11 cellular contexts compared by ENCODE assay signal in genomic region chr1:29688477-29689365, GRCh38.
DNase-seq lines count a peak whose midpoint lies in the region; ATAC-seq, FAIRE-seq and TF ChIP-seq lines count a peak whose summit lies in the region.
"Had no signal": no experiment of that assay in that cellular context is flagged by ENCODE, and none has a peak within 500 bp of the region (broad histone marks: within the 10 kb centered on the region; RNA-seq: fewer than 3 reads in every experiment).

No MANE protein-coding gene starts in this region.

- H3K27ac Mint-ChIP-seq in brain (peak overlapping the region in 3 of 5 experiments; percentile 34 to 61 (median 44)), neural crest cell (ENCODE audit: unreplicated experiment) (peak overlapping the region; percentile 36)
- H3K27ac Mint-ChIP-seq: T-helper 17 cell had no signal

- H3K4me3 Mint-ChIP-seq in brain (no peak overlapping the region), neural crest cell (no peak overlapping the region)
- H3K4me3 Mint-ChIP-seq: central memory CD8-positive, alpha-beta T cell; T-helper 17 cell had no signal

- TF ChIP-seq CTCF in brain (conservative IDR thresholded peaks at IDR 0.05) (no peak), neural crest cell (conservative IDR thresholded peaks at IDR 0.05) (no peak), D721Med (IDR thresholded peaks at IDR 0.05; ENCODE audit: insufficient read depth, missing control alignments) (no peak)

- H3K9me3 Mint-ChIP-seq in brain (peaks cover 2 to 10% (median 5%) of the 10 kb centered on the region in 5 experiments), neural crest cell (peaks cover 4% of the 10 kb centered on the region)
- H3K9me3 Mint-ChIP-seq: central memory CD8-positive, alpha-beta T cell had no signal

- DNase-seq in ELR (ENCODE audit: low read depth) (peak; percentile 93), HT1080 (ENCODE audit: low read depth) (peak; percentile 98), neural crest cell (ENCODE audit: low read depth, low spot score) (no peak), D721Med (ENCODE audit: insufficient read length, low spot score) (no peak), SK-N-DZ (ENCODE audit: low spot score) (no peak)
- DNase-seq: NCI-H1105, T-helper 17 cell had no signal

- no peaks in the 10 kb centered on the region for H3K36me3 Mint-ChIP-seq in brain
- no peaks in the 10 kb centered on the region for H3K36me3 Mint-ChIP-seq in neural crest cell (ENCODE audit: low read depth)

- ATAC-seq in GM21737 (IDR thresholded peaks at IDR 0.05; ENCODE audit: unreplicated experiment): no peak
- ATAC-seq in HG03460 (IDR thresholded peaks at IDR 0.05; ENCODE audit: unreplicated experiment): no peak
- ATAC-seq: T-helper 17 cell had no signal

- H3K4me1 Mint-ChIP-seq in brain (peaks cover 78% of the 10 kb centered on the region), neural crest cell (peaks cover 18% of the 10 kb centered on the region)
- H3K4me1 Mint-ChIP-seq: central memory CD8-positive, alpha-beta T cell had no signal

- no peak for FAIRE-seq in D721Med (lab: Jason Lieb, UNC)

- H3K27me3 Mint-ChIP-seq in brain: peaks cover 16% of the 10 kb centered on the region
- peaks cover 3% of the 10 kb centered on the region for H3K27me3 Mint-ChIP-seq in neural crest cell (ENCODE audit: low read depth)

Comparison
In these comparisons a context has a peak if more than half of its experiments do, and no peak if none do; other contexts are left out.
1. DNase-seq: peak in ELR (single experiment) and HT1080 (single experiment); none in neural crest cell (single experiment), D721Med (single experiment) and SK-N-DZ (single experiment).